ENCODE assay signal across 23 cellular contexts in genomic region chr11:44960200-44960845, GRCh38. TPM values are rescaled to one million over a fixed set of nuclear protein-coding genes. Genes with fewer than 3 reads are reported as not detected.
DNase-seq lines count a peak whose midpoint lies in the region; ATAC-seq and TF ChIP-seq lines count a peak whose summit lies in the region.
"Had no signal": no experiment of that assay in that cellular context is flagged by ENCODE, and none has a peak within 500 bp of the region (broad histone marks: within the 10 kb centered on the region; RNA-seq: fewer than 3 reads in every experiment).

No MANE protein-coding gene starts in this region.

- DNase-seq in H7: peak; percentile 63
- peak; percentile 54 for DNase-seq in NCI-H2171 (lab: John Stamatoyannopoulos, UW)
- no peak for DNase-seq in endodermal cell
- DNase-seq in progenitor cell of endocrine pancreas (ENCODE audit: low spot score, unreplicated experiment): no peak
- no peak for DNase-seq in uterus
- no peak for DNase-seq in left lobe of liver (ENCODE audit: low spot score)
- DNase-seq: activated CD4-positive, alpha-beta T cell treated with anti-CD3 and anti-CD28 coated beads for 1 hour; activated naive CD4-positive, alpha-beta T cell; activated T-cell treated with anti-CD3 and anti-CD28 coated beads, Interleukin-2, amount 50 U/mL, for 24 hours; DMS153; GF-D8; heart left ventricle; HFFc6; lower lobe of right lung; NCI-H146; NCI-H774; PC-3; psoas muscle; SHP77 treated with DMSO at 0.1 percent for 48 hours had no signal

- H3K9me3 ChIP-seq in endodermal cell (ENCODE audit: control insufficient read depth, low read length) (no peaks in the 10 kb centered on the region), uterus (no peaks in the 10 kb centered on the region)
- H3K9me3 ChIP-seq: heart left ventricle, lower lobe of right lung, psoas muscle had no signal

- H3K4me1 Mint-ChIP-seq in endodermal cell (peaks cover 60% of the 10 kb centered on the region), progenitor cell of endocrine pancreas (ENCODE audit: low read depth) (peaks cover 8% of the 10 kb centered on the region)
- H3K4me1 Mint-ChIP-seq: CD4-positive, alpha-beta memory T cell had no signal

- H3K27me3 Mint-ChIP-seq in endodermal cell (ENCODE audit: insufficient read depth) (peaks cover 5% of the 10 kb centered on the region), progenitor cell of endocrine pancreas (peaks cover 41% of the 10 kb centered on the region)
- H3K27me3 Mint-ChIP-seq: CD4-positive, alpha-beta memory T cell had no signal

- H3K36me3 ChIP-seq in H7 (replicated peaks; ENCODE audit: control insufficient read depth, insufficient read depth, low read length): no peaks in the 10 kb centered on the region
- no peaks in the 10 kb centered on the region for H3K36me3 ChIP-seq in endodermal cell (ENCODE audit: control insufficient read depth, insufficient read depth, low read length)
- no peaks in the 10 kb centered on the region for H3K36me3 ChIP-seq in uterus
- H3K36me3 ChIP-seq: heart left ventricle, lower lobe of right lung had no signal

- WGBS in endodermal cell (ENCODE audit: insufficient coverage in 1 of 2, insufficient read length in 1 of 2), 2 experiments: 27 to 29% methylated on average over 5 to 7 of the region's 7 CpGs

- no peaks in the 10 kb centered on the region for H3K36me3 Mint-ChIP-seq in endodermal cell (ENCODE audit: low read depth)
- no peaks in the 10 kb centered on the region for H3K36me3 Mint-ChIP-seq in progenitor cell of endocrine pancreas (ENCODE audit: insufficient read depth)
- H3K36me3 Mint-ChIP-seq: CD4-positive, alpha-beta memory T cell had no signal

- no peak for TF ChIP-seq POLR2A in uterus (IDR thresholded peaks at IDR 0.05)

- ATAC-seq in left lobe of liver (no peak), GM21423 (IDR thresholded peaks at IDR 0.05; ENCODE audit: unreplicated experiment) (no peak)
- ATAC-seq: heart left ventricle, lower lobe of right lung, PC-3, psoas muscle had no signal

- H3K27ac ChIP-seq in endodermal cell (ENCODE audit: low read depth, low read length): no peak overlapping the region
- no peak overlapping the region for H3K27ac ChIP-seq in uterus
- H3K27ac ChIP-seq: heart left ventricle, lower lobe of right lung, psoas muscle had no signal

- H3K27ac Mint-ChIP-seq in endodermal cell (peak overlapping the region; percentile 85), progenitor cell of endocrine pancreas (peak overlapping the region; percentile 54)
- H3K27ac Mint-ChIP-seq: activated T-cell treated with anti-CD3 and anti-CD28 coated beads, Interleukin-2, amount 50 U/mL, for 24 hours; CD4-positive, alpha-beta memory T cell; dendritic cell treated with granulocyte-macrophage colony-stimulating factor and Interleukin-4, amounts not matched to agents 40 ng/mL and 50 ng/mL, for 4 days; HFFc6 had no signal

- H3K4me3 ChIP-seq in H7 (ENCODE audit: insufficient read depth, low read depth, low read length) (no peak overlapping the region), endodermal cell (ENCODE audit: low read length) (no peak overlapping the region), uterus (no peak overlapping the region)
- H3K4me3 ChIP-seq: heart left ventricle, lower lobe of right lung, psoas muscle had no signal

- H3K4me3 Mint-ChIP-seq in endodermal cell: peak overlapping the region; percentile 21
- no peak overlapping the region for H3K4me3 Mint-ChIP-seq in progenitor cell of endocrine pancreas (ENCODE audit: low read depth)
- H3K4me3 Mint-ChIP-seq: activated T-cell treated with anti-CD3 and anti-CD28 coated beads, Interleukin-2, amount 50 U/mL, for 24 hours; CD4-positive, alpha-beta memory T cell; dendritic cell treated with granulocyte-macrophage colony-stimulating factor and Interleukin-4, amounts not matched to agents 40 ng/mL and 50 ng/mL, for 4 days; HFFc6 had no signal

- intact Hi-C loops in uterus (cut with DNase I; ENCODE audit: low total_unique reads): no loop called here

- no peak overlapping the region for H3K9ac ChIP-seq in endodermal cell (ENCODE audit: extremely low read depth, low read length, poor library complexity, severe bottlenecking)

- TF ChIP-seq CTCF in endodermal cell (conservative IDR thresholded peaks at IDR 0.05) (no peak), progenitor cell of endocrine pancreas (IDR thresholded peaks at IDR 0.05; ENCODE audit: unreplicated experiment) (no peak), uterus (IDR thresholded peaks at IDR 0.05) (no peak)

- H3K9me3 Mint-ChIP-seq in endodermal cell: no peaks in the 10 kb centered on the region
- no peaks in the 10 kb centered on the region for H3K9me3 Mint-ChIP-seq in progenitor cell of endocrine pancreas (ENCODE audit: low read depth)
- H3K9me3 Mint-ChIP-seq: activated T-cell treated with anti-CD3 and anti-CD28 coated beads, Interleukin-2, amount 50 U/mL, for 24 hours; CD4-positive, alpha-beta memory T cell; dendritic cell treated with granulocyte-macrophage colony-stimulating factor and Interleukin-4, amounts not matched to agents 40 ng/mL and 50 ng/mL, for 4 days; HFFc6; neural crest cell had no signal

- H3K4me1 ChIP-seq in endodermal cell (ENCODE audit: control insufficient read depth, insufficient read depth, low read length) (peaks cover 15% of the 10 kb centered on the region), uterus (peaks cover 0 to 8% of the 10 kb centered on the region in 2 donors)
- H3K4me1 ChIP-seq: psoas muscle had no signal

- H3K27me3 ChIP-seq in H7 (ENCODE audit: control insufficient read depth, insufficient read depth, low read length) (peaks cover 2% of the 10 kb centered on the region; the same call in 1 of the 2 replicates), endodermal cell (ENCODE audit: control insufficient read depth, insufficient read depth, low read length, poor library complexity, severe bottlenecking) (no peaks in the 10 kb centered on the region), uterus (no peaks in the 10 kb centered on the region)
- H3K27me3 ChIP-seq: heart left ventricle had no signal

RNA-seq across cellular contexts. Expression of gene TP53I11, which starts 9.6 kb away (rescaled TPM):
- 34.6 and 46.9 TPM in 2 replicates for total RNA-seq in H7 (2014; rRNA removed; shearing (Covaris generic))
- 100 to 1,000 TPM; 136 to 203 TPM for total RNA-seq in endodermal cell
- 94.6 TPM for polyA plus RNA-seq in endodermal cell (2013, experiment 1 of 2)
- 91.2 TPM for polyA plus RNA-seq in endodermal cell (2013, experiment 2 of 2)
- 71.8 and 82.8 TPM in 2 replicates for total RNA-seq in progenitor cell of endocrine pancreas
- total RNA-seq in uterus: 10 to 100 TPM in 3 of 4 donors, 1 to 10 TPM in 1; 3.8 to 53.9 (median 17.5) TPM
- total RNA-seq in left lobe of liver: 8.7 TPM

Comparison
In these comparisons a context has a peak if more than half of its experiments do, and no peak if none do; other contexts are left out.
1. DNase-seq: peak in H7 (single experiment) and NCI-H2171 (single experiment); none in endodermal cell (single experiment), progenitor cell of endocrine pancreas (single experiment), uterus (0 of 2) and left lobe of liver (single experiment).